18 cellular contexts compared by ENCODE assay signal in genomic region chr11:21892696-21893095, GRCh38.
DNase-seq lines count a peak whose midpoint lies in the region; TF ChIP-seq lines count a peak whose summit lies in the region.
"Had no signal": no experiment of that assay in that cellular context is flagged by ENCODE, and none has a peak within 500 bp of the region (broad histone marks: within the 10 kb centered on the region; RNA-seq: fewer than 3 reads in every experiment).

No MANE protein-coding gene starts in this region.

- WGBS in endodermal cell (ENCODE audit: insufficient coverage in 1 of 2, insufficient read length in 1 of 2), 2 experiments, result 100% methylated on average over 1 to 2 of the region's 2 CpGs

- H3K27me3 ChIP-seq in A673 (replicated peaks; ENCODE audit: insufficient read depth, low read depth, low read length, poor library complexity) (no peaks in the 10 kb centered on the region), endodermal cell (ENCODE audit: control insufficient read depth, insufficient read depth, low read length, poor library complexity, severe bottlenecking) (no peaks in the 10 kb centered on the region), neural cell (ENCODE audit: insufficient read depth, low read depth, low read length) (no peaks in the 10 kb centered on the region), WERI-Rb-1 (ENCODE audit: insufficient read depth, low read depth, severe bottlenecking) (no peaks in the 10 kb centered on the region), SJCRH30 (no peaks in the 10 kb centered on the region)
- H3K27me3 ChIP-seq: BLaER1 treated with 17β-estradiol and CSF1 and Interleukin-3, amounts not matched to agents 10 nM and 100 nM had no signal

- H3K4me1 Mint-ChIP-seq in endodermal cell, result no peaks in the 10 kb centered on the region
- H3K4me1 Mint-ChIP-seq: B cell had no signal

- no peaks in the 10 kb centered on the region for H3K36me3 Mint-ChIP-seq in endodermal cell (ENCODE audit: low read depth)
- H3K36me3 Mint-ChIP-seq: CD8-positive, alpha-beta T cell had no signal

- CTCF ChIA-PET in A673 (lab: Charles Lee), result no interaction called here

- no peaks in the 10 kb centered on the region for H3K36me3 ChIP-seq in A673 (ENCODE audit: insufficient read depth, low read length, poor library complexity, severe bottlenecking)
- no peaks in the 10 kb centered on the region for H3K36me3 ChIP-seq in endodermal cell (ENCODE audit: control insufficient read depth, insufficient read depth, low read length)
- H3K36me3 ChIP-seq in neural cell (ENCODE audit: insufficient read depth, low read length), result no peaks in the 10 kb centered on the region
- H3K36me3 ChIP-seq in WERI-Rb-1, result no peaks in the 10 kb centered on the region
- no peaks in the 10 kb centered on the region for H3K36me3 ChIP-seq in SJCRH30
- H3K36me3 ChIP-seq: BLaER1 treated with 17β-estradiol and CSF1 and Interleukin-3, amounts not matched to agents 10 nM and 100 nM had no signal

- no peak overlapping the region for H3K4me3 Mint-ChIP-seq in endodermal cell
- H3K4me3 Mint-ChIP-seq: B cell; CD4-positive, alpha-beta T cell; CD8-positive, alpha-beta T cell had no signal

- H3K4me3 ChIP-seq in A673 (ENCODE audit: low read depth, low read length, poor library complexity, severe bottlenecking) (no peak overlapping the region), endodermal cell (ENCODE audit: low read length) (no peak overlapping the region), neural cell (ENCODE audit: low read length) (peak overlapping the region; percentile 15), WERI-Rb-1 (ENCODE audit: low read depth, low read length) (no peak overlapping the region), SJCRH30 (no peak overlapping the region)
- H3K4me3 ChIP-seq: BLaER1 treated with 17β-estradiol and CSF1 and Interleukin-3, amounts not matched to agents 10 nM and 100 nM had no signal

- no peak overlapping the region for H2AFZ ChIP-seq in neural cell (ENCODE audit: low read depth, low read length)

- DNase-seq in A673 (ENCODE audit: low spot score) (peak; percentile 93), NCI-H69 (lab: John Stamatoyannopoulos, UW) (peak; percentile 55), endodermal cell (no peak), WERI-Rb-1 (no peak), SJCRH30 (no peak), islet precursor cell (no peak)
- DNase-seq: 8988T; AML-193; Caco-2; Calu3; CD4-positive, alpha-beta T cell; CD8-positive, alpha-beta T cell; DMS79 treated with DMSO at 0.1 percent for 48 hours; GF-D8 had no signal

- TF ChIP-seq EP300 in neural cell (conservative IDR thresholded peaks at IDR 0.05; ENCODE audit: poor library complexity, severe bottlenecking), result no peak

- H3K9me3 ChIP-seq in A673 (ENCODE audit: low read depth, low read length, poor library complexity, severe bottlenecking) (no peaks in the 10 kb centered on the region), endodermal cell (ENCODE audit: control insufficient read depth, low read length) (no peaks in the 10 kb centered on the region), neural cell (ENCODE audit: low read length) (no peaks in the 10 kb centered on the region), WERI-Rb-1 (ENCODE audit: severe bottlenecking) (no peaks in the 10 kb centered on the region), SJCRH30 (replicated peaks) (no peaks in the 10 kb centered on the region; the same call in 1 of the 2 replicates)
- H3K9me3 ChIP-seq: BLaER1 treated with 17β-estradiol and CSF1 and Interleukin-3, amounts not matched to agents 10 nM and 100 nM; Caco-2 had no signal

- peak overlapping the region; percentile 7 for H3K4me2 ChIP-seq in neural cell (ENCODE audit: low read length)
- H3K4me2 ChIP-seq: BLaER1 treated with 17β-estradiol and CSF1 and Interleukin-3, amounts not matched to agents 10 nM and 100 nM had no signal

- H3K27ac ChIP-seq in A673 (ENCODE audit: low read depth, low read length, poor library complexity, severe bottlenecking), result peak overlapping the region; percentile 69
- H3K27ac ChIP-seq in endodermal cell (ENCODE audit: low read depth, low read length), result peak overlapping the region; percentile 29
- H3K27ac ChIP-seq in neural cell (ENCODE audit: low read length), result no peak overlapping the region
- no peak overlapping the region for H3K27ac ChIP-seq in WERI-Rb-1
- H3K27ac ChIP-seq in SJCRH30, result no peak overlapping the region
- H3K27ac ChIP-seq: BLaER1 treated with 17β-estradiol and CSF1 and Interleukin-3, amounts not matched to agents 10 nM and 100 nM; C4-2B had no signal

- no peaks in the 10 kb centered on the region for H3K27me3 Mint-ChIP-seq in endodermal cell (ENCODE audit: insufficient read depth)
- H3K27me3 Mint-ChIP-seq: B cell; CD4-positive, alpha-beta T cell had no signal

- no peak overlapping the region for H3K27ac Mint-ChIP-seq in endodermal cell
- H3K27ac Mint-ChIP-seq: B cell; CD4-positive, alpha-beta T cell; CD8-positive, alpha-beta T cell had no signal

- no peaks in the 10 kb centered on the region for H3K9me2 ChIP-seq in neural cell (ENCODE audit: insufficient read depth, low read length)

- no peaks in the 10 kb centered on the region for H3F3A ChIP-seq in neural cell (ENCODE audit: insufficient read depth, low read length, poor library complexity, severe bottlenecking)

- H4K20me1 ChIP-seq in neural cell (ENCODE audit: insufficient read depth), result no peaks in the 10 kb centered on the region
- H4K20me1 ChIP-seq: BLaER1 treated with 17β-estradiol and CSF1 and Interleukin-3, amounts not matched to agents 10 nM and 100 nM had no signal

- no peaks in the 10 kb centered on the region for H3K9me3 Mint-ChIP-seq in endodermal cell

- no TSS peak for BruUV-seq in A673 (replicated peaks; lab: Mats Ljungman, UMichigan)

- H3K9ac ChIP-seq in endodermal cell (ENCODE audit: extremely low read depth, low read length, poor library complexity, severe bottlenecking) (no peak overlapping the region), neural cell (ENCODE audit: low read length) (peak overlapping the region; percentile 3)
- H3K9ac ChIP-seq: BLaER1 treated with 17β-estradiol and CSF1 and Interleukin-3, amounts not matched to agents 10 nM and 100 nM had no signal

- H3K4me1 ChIP-seq in A673 (ENCODE audit: insufficient read depth, low read length, poor library complexity, severe bottlenecking) (peaks cover 55% of the 10 kb centered on the region), endodermal cell (ENCODE audit: control insufficient read depth, insufficient read depth, low read length) (peaks cover 4% of the 10 kb centered on the region), SJCRH30 (peaks cover 61% of the 10 kb centered on the region)
- H3K4me1 ChIP-seq: Caco-2 had no signal

- POLR2A ChIA-PET in A673 (lab: Charles Lee; ENCODE audit: low non-redundant PET), result interaction anchor here (0.6 kb wide), 1 partner anchor 16 kb away, joined by 3 read pairs; no protein-coding TSS in a partner anchor

- no peak for TF ChIP-seq RAD21 in neural cell (conservative IDR thresholded peaks at IDR 0.05)

- no peak for TF ChIP-seq CTCF in A673 (conservative IDR thresholded peaks at IDR 0.05; ENCODE audit: low read depth, low read length)
- TF ChIP-seq CTCF in endodermal cell (conservative IDR thresholded peaks at IDR 0.05), result no peak
- TF ChIP-seq CTCF in neural cell (IDR thresholded peaks at IDR 0.05; ENCODE audit: poor library complexity, severe bottlenecking), result no peak
- TF ChIP-seq CTCF in WERI-Rb-1 (IDR thresholded peaks at IDR 0.05; ENCODE audit: low read depth, low read length), result no peak

- H3K79me2 ChIP-seq in neural cell (replicated peaks; ENCODE audit: insufficient read depth, low read length), result no peaks in the 10 kb centered on the region

- intact Hi-C loops in A673 (cut with micrococcal nuclease; ENCODE audit: unreplicated experiment), result no loop called here

TF ChIP-seq in neural cell, 6 proteins besides CTCF, POLR2A, EP300 and RAD21:
- TF ChIP-seq EZH2 (IDR thresholded peaks at IDR 0.05; ENCODE audit: borderline replicate concordance, insufficient read depth, low read length, poor library complexity, severe bottlenecking) (no peak), MXI1 (conservative IDR thresholded peaks at IDR 0.05; ENCODE audit: poor library complexity, severe bottlenecking) (no peak), REST (IDR thresholded peaks at IDR 0.05; ENCODE audit: borderline replicate concordance) (no peak), POLR2AphosphoS5 (IDR thresholded peaks at IDR 0.05) (no peak), SMC3 (conservative IDR thresholded peaks at IDR 0.05; ENCODE audit: poor library complexity) (no peak), TAF1 (IDR thresholded peaks at IDR 0.05; ENCODE audit: low read depth) (no peak)

Comparison
In these comparisons a context has a peak if more than half of its experiments do, and no peak if none do; other contexts are left out.
1. DNase-seq: peak in A673 (single experiment) and NCI-H69 (single experiment); none in endodermal cell (single experiment), WERI-Rb-1 (single experiment), SJCRH30 (0 of 2) and islet precursor cell (single experiment).
2. H3K27ac ChIP-seq: peak in A673 (single experiment) and endodermal cell (single experiment); none in neural cell (single experiment), WERI-Rb-1 (single experiment) and SJCRH30 (single experiment).